20 cellular contexts compared by ENCODE assay signal in the genomic region with DNA sequence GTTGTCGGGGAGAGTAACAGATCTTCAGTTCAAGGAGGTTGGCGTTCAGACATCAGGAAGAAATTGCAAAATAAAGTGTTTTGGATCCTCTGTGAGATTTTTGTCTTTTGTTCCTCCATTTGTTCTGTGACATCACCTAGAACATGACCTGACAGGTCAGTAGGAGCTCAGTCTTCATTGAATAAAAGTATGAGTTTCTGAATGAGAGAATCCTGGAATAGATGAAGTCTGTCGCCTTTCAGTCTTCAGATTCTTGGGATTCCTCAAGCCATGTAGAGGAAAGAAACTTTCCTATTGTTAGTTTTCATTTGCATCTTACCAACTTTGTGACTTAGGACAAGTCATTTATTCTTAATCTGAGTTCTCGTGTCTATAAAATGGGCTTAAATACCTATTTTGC. TPM values are rescaled to one million over a fixed set of nuclear protein-coding genes. Genes with fewer than 3 reads are reported as not detected.
DNase-seq lines count a peak whose midpoint lies in the region; ATAC-seq and TF ChIP-seq lines count a peak whose summit lies in the region.
"Had no signal": no experiment of that assay in that cellular context is flagged by ENCODE, and none has a peak within 500 bp of the region (broad histone marks: within the 10 kb centered on the region; RNA-seq: fewer than 3 reads in every experiment).

No MANE protein-coding gene starts in this region.

- ATAC-seq in body of pancreas = no peak
- ATAC-seq: right cardiac atrium; stimulated activated effector memory CD8-positive, alpha-beta T cell treated with anti-CD3 and anti-CD28 coated beads, Interleukin-12 subunit alpha, Interleukin-12 subunit beta, amount 100 ng/mL, for 72 hours had no signal

- H3K9ac ChIP-seq in mammary epithelial cell (ENCODE audit: insufficient read depth, low read length) = peak overlapping the region; percentile 41

- peak overlapping the region; percentile 62 for H3K27ac Mint-ChIP-seq in HFFc6
- H3K27ac Mint-ChIP-seq: activated CD4-positive, alpha-beta memory T cell treated with anti-CD3 and anti-CD28 coated beads for 36 hours; activated naive CD4-positive, alpha-beta T cell treated with anti-CD3 and anti-CD28 coated beads for 36 hours; activated T-cell treated with anti-CD3 and anti-CD28 coated beads, Interleukin-2, amount 50 U/mL, for 24 hours; B cell; stimulated activated effector memory CD8-positive, alpha-beta T cell treated with anti-CD3 and anti-CD28 coated beads, Interleukin-12 subunit alpha, Interleukin-12 subunit beta, amount 100 ng/mL, for 72 hours; T-helper 1 cell treated with Interleukin-12 subunit alpha and Interleukin-12 subunit beta and Interleukin-4 antibody, amounts not matched to agents 30 μg/mL and 1 μg/mL, for 36 hours had no signal

- peaks cover 44% of the 10 kb centered on the region for H3K4me1 Mint-ChIP-seq in HFFc6 (ENCODE audit: low read depth)
- H3K4me1 Mint-ChIP-seq: B cell had no signal

- H3K4me2 ChIP-seq in mammary epithelial cell (ENCODE audit: insufficient read depth, low read depth, low read length) = peak overlapping the region; percentile 81

- H3K9me3 Mint-ChIP-seq in HFFc6 = no peaks in the 10 kb centered on the region
- H3K9me3 Mint-ChIP-seq: activated CD4-positive, alpha-beta memory T cell treated with anti-CD3 and anti-CD28 coated beads for 36 hours; activated naive CD4-positive, alpha-beta T cell treated with anti-CD3 and anti-CD28 coated beads for 36 hours; activated T-cell treated with anti-CD3 and anti-CD28 coated beads, Interleukin-2, amount 50 U/mL, for 24 hours; stimulated activated effector memory CD8-positive, alpha-beta T cell treated with anti-CD3 and anti-CD28 coated beads, Interleukin-12 subunit alpha, Interleukin-12 subunit beta, amount 100 ng/mL, for 72 hours; T-helper 1 cell treated with Interleukin-12 subunit alpha and Interleukin-12 subunit beta and Interleukin-4 antibody, amounts not matched to agents 30 μg/mL and 1 μg/mL, for 36 hours had no signal

- no TSS peak for BruUV-seq in mammary epithelial cell (replicated peaks; lab: Mats Ljungman, UMichigan)

- H3K4me1 ChIP-seq in mammary epithelial cell (ENCODE audit: insufficient read depth, low read length) (peaks cover 42% of the 10 kb centered on the region), urinary bladder (ENCODE audit: insufficient read depth) (no peaks in the 10 kb centered on the region), body of pancreas (no peaks in the 10 kb centered on the region)

- H2AFZ ChIP-seq in mammary epithelial cell (ENCODE audit: low read depth, low read length) = no peak overlapping the region

- CTCF ChIA-PET in mammary epithelial cell (lab: Charles Lee; ENCODE audit: low non-redundant PET) = no interaction called here

- H3K27ac ChIP-seq in mammary epithelial cell (ENCODE audit: insufficient read depth, low read depth, low read length) (peak overlapping the region; percentile 61), urinary bladder (ENCODE audit: low read depth) (peak overlapping the region; percentile 18), body of pancreas (no peak overlapping the region)
- H3K27ac ChIP-seq: WERI-Rb-1 had no signal

- WGBS in mammary epithelial cell (ENCODE audit: low coverage, missing lambda C conversion rate) = 16% methylated on average over 4 of the region's 4 CpGs
- WGBS in urinary bladder = 76% methylated on average over 4 of the region's 4 CpGs
- WGBS in body of pancreas, 2 donors = 82 to 93% methylated on average over 4 of the region's 4 CpGs

- dilution Hi-C loops in mammary epithelial cell (cut with HindIII; ENCODE audit: low sequenced_read_pairs) = no loop called here

- H4K20me1 ChIP-seq in mammary epithelial cell (ENCODE audit: insufficient read depth, low read length) = no peaks in the 10 kb centered on the region

- peaks cover 12% of the 10 kb centered on the region for H3K36me3 Mint-ChIP-seq in HFFc6 (ENCODE audit: low read depth)
- H3K36me3 Mint-ChIP-seq: activated CD4-positive, alpha-beta memory T cell treated with anti-CD3 and anti-CD28 coated beads for 36 hours had no signal

- peaks cover 4% of the 10 kb centered on the region for H3K27me3 Mint-ChIP-seq in HFFc6 (ENCODE audit: insufficient read depth)
- H3K27me3 Mint-ChIP-seq: activated CD4-positive, alpha-beta memory T cell treated with anti-CD3 and anti-CD28 coated beads for 36 hours; activated T-cell treated with anti-CD3 and anti-CD28 coated beads, Interleukin-2, amount 50 U/mL, for 24 hours; B cell had no signal

- H3K27me3 ChIP-seq in mammary epithelial cell (ENCODE audit: insufficient read depth, low read length) = no peaks in the 10 kb centered on the region
- no peaks in the 10 kb centered on the region for H3K27me3 ChIP-seq in body of pancreas

- in situ Hi-C loops in mammary epithelial cell (cut with MboI; ENCODE audit: low sequenced_read_pairs in 2 of 2) = no loop called here

- H3K79me2 ChIP-seq in mammary epithelial cell (ENCODE audit: insufficient read depth, low read length) = peaks cover 79% of the 10 kb centered on the region

- DNase-seq in HFFc6 (no peak), mammary epithelial cell (peak; percentile 52), kidney glomerular epithelial cell (lab: John Stamatoyannopoulos, UW) (peak; percentile 28), T-helper 1 cell (no peak), body of pancreas (no peak), occipital lobe (lab: John Stamatoyannopoulos, UW) (no peak)
- DNase-seq: activated CD4-positive, alpha-beta memory T cell treated with anti-CD3 and anti-CD28 coated beads for 36 hours; activated naive CD4-positive, alpha-beta T cell treated with anti-CD3 and anti-CD28 coated beads for 36 hours; activated T-cell treated with anti-CD3 and anti-CD28 coated beads, Interleukin-2, amount 50 U/mL, for 24 hours; cortex of kidney; NCI-H1417; NCI-H2171; right cardiac atrium; SIG-M5; stimulated activated CD4-positive, alpha-beta T cell treated with anti-CD3 and anti-CD28 coated beads, Interleukin-15, amount 100 ng/mL, for 24 hours; WERI-Rb-1 had no signal

- intact Hi-C loops in mammary epithelial cell (cut with micrococcal nuclease) = loop anchor here (2.0 to 5.0 kb wide), 2 partner anchors 14 to 52 kb away; partner anchors contain the start of gene ARHGAP35
- intact Hi-C loops in body of pancreas (cut with DNase I) = no loop called here

- H3K9me3 ChIP-seq in mammary epithelial cell (replicated peaks; ENCODE audit: insufficient read depth, low read length) (no peaks in the 10 kb centered on the region), body of pancreas (no peaks in the 10 kb centered on the region)

- H3K36me3 ChIP-seq in mammary epithelial cell (ENCODE audit: insufficient read depth, low read length) = no peaks in the 10 kb centered on the region
- H3K36me3 ChIP-seq in urinary bladder (ENCODE audit: insufficient read depth) = no peaks in the 10 kb centered on the region
- no peaks in the 10 kb centered on the region for H3K36me3 ChIP-seq in body of pancreas (replicated peaks in 1 of 2; ENCODE audit: insufficient read depth in 1 of 2, low read depth in 2 of 2)

- TF ChIP-seq POLR2A in body of pancreas (IDR thresholded peaks at IDR 0.05) = no peak

- H3K4me3 Mint-ChIP-seq in HFFc6 = peak overlapping the region; percentile 17
- H3K4me3 Mint-ChIP-seq: activated CD4-positive, alpha-beta memory T cell treated with anti-CD3 and anti-CD28 coated beads for 36 hours; activated naive CD4-positive, alpha-beta T cell treated with anti-CD3 and anti-CD28 coated beads for 36 hours; activated T-cell treated with anti-CD3 and anti-CD28 coated beads, Interleukin-2, amount 50 U/mL, for 24 hours; B cell; stimulated activated effector memory CD8-positive, alpha-beta T cell treated with anti-CD3 and anti-CD28 coated beads, Interleukin-12 subunit alpha, Interleukin-12 subunit beta, amount 100 ng/mL, for 72 hours; T-helper 1 cell treated with Interleukin-12 subunit alpha and Interleukin-12 subunit beta and Interleukin-4 antibody, amounts not matched to agents 30 μg/mL and 1 μg/mL, for 36 hours had no signal

- H3K4me3 ChIP-seq in mammary epithelial cell (replicated peaks in 1 of 3; ENCODE audit: insufficient read depth in 1 of 3, low read depth in 2 of 3, low read length in 3 of 3) (no peak overlapping the region), urinary bladder (ENCODE audit: low read depth, low read length) (no peak overlapping the region), body of pancreas (no peak overlapping the region)

- TF ChIP-seq CTCF in HFFc6 (IDR thresholded peaks at IDR 0.05) (no peak), mammary epithelial cell (conservative IDR thresholded peaks at IDR 0.05 in 1 of 2, IDR thresholded peaks at IDR 0.05 in 1 of 2; ENCODE audit: extremely low read depth in 1 of 2, insufficient read depth in 1 of 2, low read depth in 1 of 2, low read length in 2 of 2) (no peak), body of pancreas (IDR thresholded peaks at IDR 0.05) (no peak)

RNA-seq across cellular contexts. Expression of gene ARHGAP35, which starts 14.4 kb away (rescaled TPM):
- 10 to 100 TPM; 51.9 to 69.8 (median 63.4) TPM for total RNA-seq in HFFc6 (2021; fragmentation: NEBNext Ultra II Directional; extraction: Animal tissue kit (Norgen Biotek cat#: 25700))
- total RNA-seq in mammary epithelial cell (10 to 100 TPM; 45.7 to 45.8 TPM), urinary bladder (33.0 TPM), body of pancreas (10 to 100 TPM; 22.8 to 24.7 TPM), occipital lobe (76.3 TPM)
- polyA plus RNA-seq in mammary epithelial cell (18.1 TPM), urinary bladder (28.3 TPM)
- 75.1 TPM for polyA minus RNA-seq in mammary epithelial cell

RNA-seq across cellular contexts. Expression of gene AP2S1, which starts 24.6 kb away (rescaled TPM):
- total RNA-seq in HFFc6 (2021; fragmentation: NEBNext Ultra II Directional; extraction: Animal tissue kit (Norgen Biotek cat#: 25700)) = 100 to 1,000 TPM; 416 to 479 (median 463) TPM
- total RNA-seq in mammary epithelial cell (100 to 1,000 TPM in 1 of 2 donors, 10 to 100 TPM in 1; 67.5 to 257 TPM), urinary bladder (43.5 TPM), body of pancreas (10 to 100 TPM; 32.2 to 49.1 TPM), occipital lobe (49.1 TPM)
- polyA plus RNA-seq in mammary epithelial cell (295 TPM), urinary bladder (117 TPM)
- 220 TPM for polyA minus RNA-seq in mammary epithelial cell

Comparison
In these comparisons a context has a peak if more than half of its experiments do, and no peak if none do; other contexts are left out.
1. DNase-seq: peak in mammary epithelial cell (single experiment) and kidney glomerular epithelial cell (single experiment); none in HFFc6 (single experiment), T-helper 1 cell (0 of 5), body of pancreas (0 of 4) and occipital lobe (single experiment).
2. H3K27ac ChIP-seq: peak in mammary epithelial cell (single experiment) and urinary bladder (single experiment); none in body of pancreas (0 of 4).